Comparison of ENCODE assay signal across 34 cellular contexts in genomic region chr7:141213226-141213625, GRCh38.
"Had no signal": no experiment of that assay in that cellular context is flagged by ENCODE, and none has a peak within 500 bp of the region (broad histone marks: within the 10 kb centered on the region; RNA-seq: fewer than 3 reads in every experiment).

No MANE protein-coding gene starts in this region.

- H3K27me3 Mint-ChIP-seq: brain had no signal

- H3K9me3 Mint-ChIP-seq: activated CD4-positive, alpha-beta memory T cell treated with anti-CD3 and anti-CD28 coated beads for 36 hours; activated CD4-positive, alpha-beta T cell treated with anti-CD3 and anti-CD28 coated beads, Interleukin-2, amount 10 ng/mL, durations not matched to agents 24 days and 14 days; activated naive CD4-positive, alpha-beta T cell treated with anti-CD3 and anti-CD28 coated beads for 36 hours; activated naive CD4-positive, alpha-beta T cell treated with anti-CD3 and anti-CD28 coated beads, Interleukin-2, amount 50 U/mL, for 72 hours; activated naive CD8-positive, alpha-beta T cell treated with anti-CD3 and anti-CD28 coated beads, Interleukin-2, amount 10 ng/mL, durations not matched to agents 7 days and 5 days; activated T-helper 1 cell treated with anti-CD3 and anti-CD28 coated beads, Interleukin-12 subunit alpha, Interleukin-12 subunit beta, Interleukin-2, Interleukin-4 antibody, amounts not matched to agents 30 ng/mL and 10 ng/mL and 1 ng/mL, durations not matched to agents 14 hours and 24 hours and 36 hours; activated T-helper 2 cell treated with anti-CD3 and anti-CD28 coated beads, Interferon-gamma antibody, Interleukin-2, Interleukin-4, amounts not matched to agents 10 μg/mL and 5 μg/mL and 100 μg/mL, durations not matched to agents 14 hours and 24 hours and 36 hours; effector memory CD8-positive, alpha-beta T cell; T-helper 2 cell treated with Interferon-gamma antibody and Interleukin-4, amounts not matched to agents 5 μg/mL and 100 μg/mL, for 36 hours had no signal

- H3K27ac Mint-ChIP-seq: activated CD4-positive, alpha-beta memory T cell treated with anti-CD3 and anti-CD28 coated beads for 36 hours; activated CD4-positive, alpha-beta T cell treated with anti-CD3 and anti-CD28 coated beads for 36 hours; activated CD4-positive, alpha-beta T cell treated with anti-CD3 and anti-CD28 coated beads, Interleukin-2, amount 10 ng/mL, durations not matched to agents 24 days and 14 days; activated CD8-positive, alpha-beta memory T cell treated with anti-CD3 and anti-CD28 coated beads, Interleukin-2, amount 10 ng/mL, durations not matched to agents 7 days and 5 days; activated CD8-positive, alpha-beta T cell treated with anti-CD3 and anti-CD28 coated beads, Interleukin-2, amount 10 ng/mL, durations not matched to agents 7 days and 5 days; activated naive CD4-positive, alpha-beta T cell treated with anti-CD3 and anti-CD28 coated beads for 36 hours; activated naive CD4-positive, alpha-beta T cell treated with anti-CD3 and anti-CD28 coated beads, Interleukin-2, amount 50 U/mL, for 72 hours; activated naive CD8-positive, alpha-beta T cell treated with anti-CD3 and anti-CD28 coated beads, Interleukin-2, amount 10 ng/mL, durations not matched to agents 7 days and 5 days; activated T-helper 1 cell treated with anti-CD3 and anti-CD28 coated beads, Interleukin-12 subunit alpha, Interleukin-12 subunit beta, Interleukin-2, Interleukin-4 antibody, amounts not matched to agents 30 ng/mL and 10 ng/mL and 1 ng/mL, durations not matched to agents 14 hours and 24 hours and 36 hours; activated T-helper 2 cell treated with anti-CD3 and anti-CD28 coated beads, Interferon-gamma antibody, Interleukin-2, Interleukin-4, amounts not matched to agents 10 μg/mL and 5 μg/mL and 100 μg/mL, durations not matched to agents 14 hours and 24 hours and 36 hours; effector memory CD8-positive, alpha-beta T cell; T-helper 17 cell; T-helper 2 cell treated with Interferon-gamma antibody and Interleukin-4, amounts not matched to agents 5 μg/mL and 100 μg/mL, for 36 hours had no signal

- H3K4me1 ChIP-seq: ascending aorta, breast epithelium, esophagus muscularis mucosa, foreskin keratinocyte, gastrocnemius medialis had no signal

- H3K36me3 Mint-ChIP-seq: activated CD4-positive, alpha-beta memory T cell treated with anti-CD3 and anti-CD28 coated beads for 36 hours; activated CD8-positive, alpha-beta memory T cell treated with anti-CD3 and anti-CD28 coated beads, Interleukin-2, amount 10 ng/mL, durations not matched to agents 7 days and 5 days; activated naive CD4-positive, alpha-beta T cell treated with anti-CD3 and anti-CD28 coated beads, Interleukin-2, amount 50 U/mL, for 72 hours; activated naive CD8-positive, alpha-beta T cell treated with anti-CD3 and anti-CD28 coated beads, Interleukin-2, amount 10 ng/mL, durations not matched to agents 7 days and 5 days had no signal

- H3K27ac ChIP-seq: ascending aorta, breast epithelium, esophagus muscularis mucosa, foreskin keratinocyte, gastrocnemius medialis, WERI-Rb-1 had no signal

- H3K36me3 ChIP-seq: ascending aorta, breast epithelium, esophagus muscularis mucosa, gastrocnemius medialis, WERI-Rb-1 had no signal

- H3K27me3 ChIP-seq: ascending aorta, breast epithelium, esophagus muscularis mucosa, foreskin keratinocyte, gastrocnemius medialis had no signal

- DNase-seq: activated CD4-positive, alpha-beta memory T cell treated with anti-CD3 and anti-CD28 coated beads for 36 hours; activated CD4-positive, alpha-beta T cell treated with anti-CD3 and anti-CD28 coated beads for 36 hours; activated CD4-positive, alpha-beta T cell treated with anti-CD3 and anti-CD28 coated beads, Interleukin-2, amount 10 ng/mL, durations not matched to agents 24 days and 14 days; activated CD4-positive, CD25-positive, alpha-beta regulatory T cell; activated CD4-positive, CD25-positive, alpha-beta regulatory T cell treated with anti-CD3 and anti-CD28 coated beads, Interleukin-2, amount 50 U/mL, for 72 hours; activated CD8-positive, alpha-beta memory T cell treated with anti-CD3 and anti-CD28 coated beads, Interleukin-2, amount 10 ng/mL, durations not matched to agents 7 days and 5 days; activated CD8-positive, alpha-beta memory T cell treated with anti-CD3 and anti-CD28 coated beads, Interleukin-2, amount 50 U/mL, for 4 hours; activated CD8-positive, alpha-beta T cell treated with anti-CD3 and anti-CD28 coated beads, Interleukin-2, amount 10 ng/mL, durations not matched to agents 7 days and 5 days; activated effector memory CD4-positive, alpha-beta T cell treated with anti-CD3 and anti-CD28 coated beads, Interleukin-2, amount 50 U/mL, for 16 hours; activated naive CD4-positive, alpha-beta T cell treated with anti-CD3 and anti-CD28 coated beads for 36 hours; activated naive CD8-positive, alpha-beta T cell treated with anti-CD3 and anti-CD28 coated beads, Interleukin-2, amount 10 ng/mL, durations not matched to agents 7 days and 5 days; activated T-cell treated with anti-CD3 and anti-CD28 coated beads, Interleukin-2, amount 50 U/mL, for 1 hour; activated T-cell treated with anti-CD3 and anti-CD28 coated beads, Interleukin-2, amount 50 U/mL, for 48 hours; caudate nucleus; cortex of kidney; dermis blood vessel endothelial cell; effector CD4-positive, alpha-beta T cell; effector memory CD8-positive, alpha-beta T cell; erythroblast; foreskin keratinocyte; gastrocnemius medialis; head of caudate nucleus; T-helper 1 cell; T-helper 17 cell; T1000; WERI-Rb-1 had no signal

- ATAC-seq: activated CD4-positive, alpha-beta T cell treated with anti-CD3 and anti-CD28 coated beads for 36 hours; activated CD8-positive, alpha-beta memory T cell treated with anti-CD3 and anti-CD28 coated beads, Interleukin-2, amount 10 ng/mL, durations not matched to agents 7 days and 5 days; activated CD8-positive, alpha-beta T cell treated with anti-CD3 and anti-CD28 coated beads, Interleukin-2, amount 10 ng/mL, durations not matched to agents 7 days and 5 days; activated naive CD4-positive, alpha-beta T cell treated with anti-CD3 and anti-CD28 coated beads, Interleukin-2, amount 50 U/mL, for 72 hours; effector memory CD8-positive, alpha-beta T cell; foreskin keratinocyte; gastrocnemius medialis; T-helper 17 cell had no signal

- H3K9me3 ChIP-seq: ascending aorta, breast epithelium, esophagus muscularis mucosa, gastrocnemius medialis had no signal

- H3K4me1 Mint-ChIP-seq: activated CD4-positive, alpha-beta T cell treated with anti-CD3 and anti-CD28 coated beads for 36 hours; activated CD4-positive, alpha-beta T cell treated with anti-CD3 and anti-CD28 coated beads, Interleukin-2, amount 10 ng/mL, durations not matched to agents 24 days and 14 days; activated CD8-positive, alpha-beta memory T cell treated with anti-CD3 and anti-CD28 coated beads, Interleukin-2, amount 10 ng/mL, durations not matched to agents 7 days and 5 days; activated naive CD8-positive, alpha-beta T cell treated with anti-CD3 and anti-CD28 coated beads, Interleukin-2, amount 10 ng/mL, durations not matched to agents 7 days and 5 days; T-helper 17 cell had no signal

- H3K4me3 ChIP-seq: ascending aorta, breast epithelium, esophagus muscularis mucosa, gastrocnemius medialis had no signal

- H3K4me3 Mint-ChIP-seq: activated CD4-positive, alpha-beta memory T cell treated with anti-CD3 and anti-CD28 coated beads for 36 hours; activated CD4-positive, alpha-beta T cell treated with anti-CD3 and anti-CD28 coated beads for 36 hours; activated CD4-positive, alpha-beta T cell treated with anti-CD3 and anti-CD28 coated beads, Interleukin-2, amount 10 ng/mL, durations not matched to agents 24 days and 14 days; activated CD8-positive, alpha-beta memory T cell treated with anti-CD3 and anti-CD28 coated beads, Interleukin-2, amount 10 ng/mL, durations not matched to agents 7 days and 5 days; activated CD8-positive, alpha-beta T cell treated with anti-CD3 and anti-CD28 coated beads, Interleukin-2, amount 10 ng/mL, durations not matched to agents 7 days and 5 days; activated naive CD4-positive, alpha-beta T cell treated with anti-CD3 and anti-CD28 coated beads for 36 hours; activated naive CD8-positive, alpha-beta T cell treated with anti-CD3 and anti-CD28 coated beads, Interleukin-2, amount 10 ng/mL, durations not matched to agents 7 days and 5 days; activated T-helper 1 cell treated with anti-CD3 and anti-CD28 coated beads, Interleukin-12 subunit alpha, Interleukin-12 subunit beta, Interleukin-2, Interleukin-4 antibody, amounts not matched to agents 30 ng/mL and 10 ng/mL and 1 ng/mL, durations not matched to agents 14 hours and 24 hours and 36 hours; brain; effector memory CD8-positive, alpha-beta T cell; T-helper 17 cell; T-helper 2 cell treated with Interferon-gamma antibody and Interleukin-4, amounts not matched to agents 5 μg/mL and 100 μg/mL, for 36 hours had no signal
